ENCODE assay signal across 23 cellular contexts in the genomic region with DNA sequence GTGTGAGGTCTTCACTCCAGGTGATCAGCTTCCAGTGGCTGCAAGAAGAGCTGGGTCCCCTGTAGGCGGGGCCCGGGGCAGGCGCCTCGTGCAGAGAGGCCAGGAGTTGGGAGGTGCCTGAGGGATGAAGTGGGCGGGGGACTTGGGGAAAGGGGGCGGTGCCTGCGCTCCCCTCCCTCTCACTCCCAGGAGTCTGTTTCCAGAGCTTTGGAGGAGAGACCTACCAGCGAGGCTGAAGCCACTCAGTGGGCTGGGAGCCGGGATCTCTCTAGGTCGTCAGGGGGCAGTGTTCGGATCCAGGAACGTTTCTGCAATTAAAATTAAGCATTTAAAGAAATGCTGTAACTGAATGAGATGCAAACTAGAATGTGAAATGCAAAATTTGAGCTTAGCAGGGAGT. TPM values are rescaled to one million over a fixed set of nuclear protein-coding genes. Genes with fewer than 3 reads are reported as not detected.
A peak's percentile ranks its signal among the peaks of the same experiment; 100 is the strongest.
DNase-seq lines count a peak whose midpoint lies in the region; ATAC-seq lines count a peak whose summit lies in the region.
"Had no signal": no experiment of that assay in that cellular context is flagged by ENCODE, and none has a peak within 500 bp of the region (broad histone marks: within the 10 kb centered on the region; RNA-seq: fewer than 3 reads in every experiment).

No MANE protein-coding gene starts in this region.

- peak; percentile 93 for DNase-seq in ELF-1 (ENCODE audit: low read depth, low spot score)
- peak; percentile 99 for DNase-seq in NCI-H526 (lab: John Stamatoyannopoulos, UW)
- DNase-seq in ecto neural progenitor cell (ENCODE audit: low spot score), result peak; percentile 64
- DNase-seq in iPS-NIHi7 (ENCODE audit: extremely low spot score), result peak; percentile 89
- DNase-seq in G401 (ENCODE audit: low spot score), result no peak
- DNase-seq in activated effector memory CD4-positive, alpha-beta T cell treated with anti-CD3 and anti-CD28 coated beads, Interleukin-2, amount 50 U/mL, for 16 hours, result no peak
- no peak for DNase-seq in activated T-cell treated with anti-CD3 and anti-CD28 coated beads, Interleukin-2, amount 50 U/mL, for 48 hours
- DNase-seq: Calu3; CD8-positive, alpha-beta memory T cell; GF-D8; HFFc6; Kasumi-1; NCI-H1417; NCI-H1694 treated with DMSO at 0.1 percent for 48 hours; NCI-H2081 treated with DMSO at 0.1 percent for 48 hours; NCI-H748 treated with DMSO at 0.1 percent for 48 hours; SJCRH30 had no signal

- in situ Hi-C loops in G401 (cut with HindIII; ENCODE audit: low sequenced_read_pairs), result no loop called here

- ATAC-seq in HG03135 (IDR thresholded peaks at IDR 0.05; ENCODE audit: unreplicated experiment), result no peak

RNA-seq across cellular contexts. Expression of a gene that starts 11.8 kb away (rescaled TPM):
- 17.0 and 18.6 TPM in 2 replicates for total RNA-seq in G401 (2014; rRNA removed; shearing (Covaris generic))

RNA-seq across cellular contexts. Expression of a gene that starts 41.3 kb away (rescaled TPM):
- total RNA-seq in G401 (2014; rRNA removed; shearing (Covaris generic)), result 2.3 and 3.6 TPM in 2 replicates
- total RNA-seq: Calu3, MCF 10A, NCI-H460 had no signal

RNA-seq across cellular contexts. Expression of a gene that starts 46.9 kb away (rescaled TPM):
- not detected in 2 replicates for total RNA-seq in G401 (2014; rRNA removed; shearing (Covaris generic))
- total RNA-seq: Calu3; CD8-positive, alpha-beta memory T cell; Daoy; H4; HFFc6; MCF 10A; NCI-H460; OCI-LY7; SJCRH30 had no signal

Comparison
In these comparisons a context has a peak if more than half of its experiments do, and no peak if none do; other contexts are left out.
1. DNase-seq: peak in ELF-1 (single experiment), NCI-H526 (2 of 2), ecto neural progenitor cell (single experiment) and iPS-NIHi7 (single experiment); none in G401 (single experiment), activated effector memory CD4-positive, alpha-beta T cell treated with anti-CD3 and anti-CD28 coated beads, Interleukin-2, amount 50 U/mL, for 16 hours (single experiment) and activated T-cell treated with anti-CD3 and anti-CD28 coated beads, Interleukin-2, amount 50 U/mL, for 48 hours (0 of 2).